ENCODE assay signal across 20 cellular contexts in the genomic region with DNA sequence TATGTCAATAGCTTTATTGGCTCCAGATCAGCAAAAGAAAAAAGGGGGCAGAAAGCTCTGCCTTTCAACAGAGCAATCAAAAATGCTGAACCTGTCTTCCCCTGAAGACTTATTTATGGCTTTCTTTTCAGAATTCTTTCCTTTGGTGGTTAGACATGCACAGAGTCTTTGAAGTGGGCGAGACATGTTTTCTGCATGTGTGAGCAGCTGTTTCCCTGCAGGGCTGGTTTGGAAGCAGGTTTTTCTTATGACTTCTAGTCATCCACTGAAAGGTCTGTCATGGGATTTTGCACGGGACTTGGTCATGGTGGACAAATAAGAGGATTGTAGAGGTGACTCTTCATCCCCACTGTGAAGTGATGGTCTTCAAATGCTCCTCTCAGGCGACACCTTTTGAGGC.
"Had no signal": no experiment of that assay in that cellular context is flagged by ENCODE, and none has a peak within 500 bp of the region (broad histone marks: within the 10 kb centered on the region; RNA-seq: fewer than 3 reads in every experiment).

No MANE protein-coding gene starts in this region.

- H3K4me3 ChIP-seq: adrenal gland, body of pancreas, gastrocnemius medialis, heart left ventricle, lung, psoas muscle, spleen, suprapubic skin, upper lobe of left lung had no signal

- H3K36me3 ChIP-seq: adrenal gland, gastrocnemius medialis, heart left ventricle, spleen, suprapubic skin, upper lobe of left lung had no signal

- H3K4me1 ChIP-seq: adrenal gland, gastrocnemius medialis, psoas muscle, upper lobe of left lung had no signal

- H3K27ac ChIP-seq: adrenal gland, body of pancreas, gastrocnemius medialis, heart left ventricle, psoas muscle, spleen, suprapubic skin, upper lobe of left lung had no signal

- H3K36me3 Mint-ChIP-seq: activated naive CD4-positive, alpha-beta T cell treated with anti-CD3 and anti-CD28 coated beads, Interleukin-2, amount 10 ng/mL, durations not matched to agents 7 days and 5 days had no signal

- H3K4me3 Mint-ChIP-seq: activated naive CD4-positive, alpha-beta T cell treated with anti-CD3 and anti-CD28 coated beads, Interleukin-2, amount 10 ng/mL, durations not matched to agents 7 days and 5 days; activated T-helper 17 cell treated with anti-CD3 and anti-CD28 coated beads, Interleukin-2, amount 50 U/mL, for 72 hours; stimulated activated naive CD8-positive, alpha-beta T cell treated with anti-CD3 and anti-CD28 coated beads, Interleukin-15, Interleukin-2, amounts not matched to agents 100 ng/mL and 50 ng/mL, for 24 hours had no signal

- H3K4me1 Mint-ChIP-seq: activated T-helper 17 cell treated with anti-CD3 and anti-CD28 coated beads, Interleukin-2, amount 50 U/mL, for 72 hours had no signal

- H3K27me3 ChIP-seq: adrenal gland, body of pancreas, gastrocnemius medialis, heart left ventricle, spleen, suprapubic skin, upper lobe of left lung had no signal

- H3K27me3 Mint-ChIP-seq: stimulated activated naive CD8-positive, alpha-beta T cell treated with anti-CD3 and anti-CD28 coated beads, Interleukin-15, Interleukin-2, amounts not matched to agents 100 ng/mL and 50 ng/mL, for 24 hours had no signal

- H3K9me3 Mint-ChIP-seq: activated naive CD4-positive, alpha-beta T cell treated with anti-CD3 and anti-CD28 coated beads, Interleukin-2, amount 10 ng/mL, durations not matched to agents 7 days and 5 days; activated T-helper 17 cell treated with anti-CD3 and anti-CD28 coated beads, Interleukin-2, amount 50 U/mL, for 72 hours; stimulated activated naive CD8-positive, alpha-beta T cell treated with anti-CD3 and anti-CD28 coated beads, Interleukin-15, Interleukin-2, amounts not matched to agents 100 ng/mL and 50 ng/mL, for 24 hours had no signal

- H3K27ac Mint-ChIP-seq: activated naive CD4-positive, alpha-beta T cell treated with anti-CD3 and anti-CD28 coated beads, Interleukin-2, amount 10 ng/mL, durations not matched to agents 7 days and 5 days; activated T-helper 17 cell treated with anti-CD3 and anti-CD28 coated beads, Interleukin-2, amount 50 U/mL, for 72 hours; stimulated activated naive CD8-positive, alpha-beta T cell treated with anti-CD3 and anti-CD28 coated beads, Interleukin-15, Interleukin-2, amounts not matched to agents 100 ng/mL and 50 ng/mL, for 24 hours had no signal

- DNase-seq: activated CD4-positive, alpha-beta T cell treated with anti-CD3 and anti-CD28 coated beads, Interleukin-2, amount 50 U/mL, for 48 hours; activated CD4-positive, CD25-positive, alpha-beta regulatory T cell; activated naive CD4-positive, alpha-beta T cell treated with anti-CD3 and anti-CD28 coated beads, Interleukin-2, amount 10 ng/mL, durations not matched to agents 7 days and 5 days; adrenal gland; body of pancreas; central memory CD4-positive, alpha-beta T cell; cortex of kidney; effector CD4-positive, alpha-beta T cell; gastrocnemius medialis; heart left ventricle; left cardiac atrium; midbrain; psoas muscle; spleen; upper lobe of left lung had no signal

- H3K9me3 ChIP-seq: adrenal gland, body of pancreas, gastrocnemius medialis, heart left ventricle, psoas muscle, spleen, suprapubic skin, upper lobe of left lung had no signal

- ATAC-seq: activated T-helper 17 cell treated with anti-CD3 and anti-CD28 coated beads, Interleukin-2, amount 50 U/mL, for 72 hours; body of pancreas; gastrocnemius medialis; heart left ventricle; left cardiac atrium; psoas muscle; sciatic nerve had no signal
